17 cellular contexts compared by ENCODE assay signal in the genomic region with DNA sequence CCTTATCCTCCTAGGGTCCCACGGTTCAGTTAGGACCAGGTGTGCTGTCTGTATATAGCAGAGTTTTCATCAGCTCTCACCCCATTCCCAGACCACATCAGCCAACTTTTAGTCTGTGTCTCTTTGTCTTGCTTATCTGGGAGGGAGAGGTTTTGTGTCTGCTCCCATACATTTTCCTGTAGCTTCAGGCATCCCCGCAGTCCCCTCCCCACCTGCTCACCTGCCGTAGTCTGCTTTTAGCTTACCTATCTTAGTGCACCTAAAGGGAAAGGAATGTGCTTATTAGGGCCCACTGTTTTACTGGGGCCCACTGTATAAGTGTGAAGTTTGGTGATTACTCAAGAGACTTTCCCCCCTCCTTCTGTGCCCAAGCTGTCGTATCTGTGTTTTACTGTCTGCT.
"Had no signal": no experiment of that assay in that cellular context is flagged by ENCODE, and none has a peak within 500 bp of the region (broad histone marks: within the 10 kb centered on the region; RNA-seq: fewer than 3 reads in every experiment).

No MANE protein-coding gene starts in this region.

- H3K4me3 ChIP-seq: body of pancreas, heart right ventricle, left ventricle myocardium inferior, testis, uterus had no signal

- H3K27ac ChIP-seq: body of pancreas, heart right ventricle, left ventricle myocardium inferior, testis, uterus had no signal

- H3K9me3 ChIP-seq: body of pancreas, heart right ventricle, left ventricle myocardium inferior, testis, uterus had no signal

- H3K4me1 ChIP-seq: body of pancreas, left ventricle myocardium inferior, testis, uterus had no signal

- H3K36me3 ChIP-seq: heart right ventricle, left ventricle myocardium inferior, uterus had no signal

- ATAC-seq: body of pancreas, heart right ventricle, natural killer cell had no signal

- H3K27me3 ChIP-seq: body of pancreas, heart right ventricle, testis, uterus had no signal

- DNase-seq: activated gamma-delta T cell treated with Interleukin-2 at 50 U/mL for 16 hours; activated T-cell treated with anti-CD3 and anti-CD28 coated beads, Interleukin-2, amount 50 U/mL, for 1 hour; anterior cingulate cortex; body of pancreas; erythroblast; foreskin fibroblast; heart right ventricle; kidney glomerular epithelial cell; left ventricle myocardium inferior; midbrain; natural killer cell; stimulated activated CD4-positive, alpha-beta T cell treated with anti-CD3 and anti-CD28 coated beads, Interleukin-2, amount 100 ng/mL, for 48 hours; stimulated activated CD8-positive, alpha-beta memory T cell treated with anti-CD3 and anti-CD28 coated beads, Interleukin-4, amount 100 ng/mL, for 48 hours; stimulated activated naive CD4-positive, alpha-beta T cell; testis; trophoblast cell; uterus had no signal
